8 cellular contexts compared by ENCODE assay signal in the genomic region with DNA sequence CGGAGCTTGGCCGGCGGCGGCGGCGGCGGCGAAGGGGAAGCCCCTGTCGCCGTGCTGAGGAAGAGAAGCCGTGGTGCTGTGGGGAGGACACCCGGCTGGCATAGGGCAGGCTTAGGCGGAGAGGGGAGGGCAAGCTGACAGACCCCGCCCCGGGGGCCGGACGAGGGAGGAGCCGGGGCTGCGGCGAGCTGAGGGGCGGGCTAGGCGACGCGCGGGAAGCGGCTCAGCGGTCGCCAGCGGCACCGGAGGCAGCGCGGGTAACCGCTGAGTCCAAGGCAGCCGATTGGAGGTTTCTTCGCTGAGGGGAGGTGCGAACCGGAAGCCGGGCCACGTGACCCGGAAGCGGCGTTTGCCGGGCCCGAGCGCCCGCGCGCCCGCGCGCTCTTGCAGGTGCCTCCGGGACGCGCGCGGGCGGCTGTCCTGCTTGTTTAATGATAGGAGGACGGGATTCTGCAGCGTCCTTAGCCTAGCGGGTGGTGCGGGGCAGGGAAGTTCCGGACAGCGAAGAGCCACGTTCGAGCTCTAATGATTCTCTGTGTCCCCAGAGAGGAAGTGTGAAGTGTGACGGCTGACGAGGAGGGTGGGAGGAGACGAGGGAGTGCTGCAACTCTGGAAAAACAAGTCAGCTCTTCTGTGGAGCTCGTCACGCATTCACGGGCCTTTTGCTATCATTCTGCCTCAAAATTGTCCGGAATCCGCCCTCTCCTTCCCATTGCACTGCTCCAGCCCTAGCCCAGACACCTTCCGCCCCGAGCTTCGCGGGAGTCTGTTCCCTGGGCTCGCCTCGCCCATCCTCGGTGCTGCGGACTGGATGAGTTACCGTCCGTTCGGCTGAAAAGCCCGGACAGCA. TPM values are rescaled to one million over a fixed set of nuclear protein-coding genes. Genes with fewer than 3 reads are reported as not detected.
DNase-seq lines count a peak whose midpoint lies in the region; ATAC-seq and TF ChIP-seq lines count a peak whose summit lies in the region.

AP1S2 (minus strand) TSS at position 102 of the 850 bp plus-strand sequence. CDS start 2,289 bp downstream, outside the sequence.

- no peaks in the 10 kb centered on the region for H3K36me3 Mint-ChIP-seq in T-helper 17 cell (ENCODE audit: low read depth)

- peak within 1 kb of the TSS; percentile 90 for H3K4me3 Mint-ChIP-seq in T-helper 17 cell

- H3K27ac Mint-ChIP-seq in T-helper 17 cell = peak within 1 kb of the TSS; percentile 96

- peak within 1 kb of the TSS; percentile 96 for H3K27ac ChIP-seq in left ventricle myocardium inferior (replicated peaks)
- H3K27ac ChIP-seq in prostate gland = peak within 1 kb of the TSS; percentile 71 to 82

- H3K9me3 ChIP-seq in T-helper 17 cell (ENCODE audit: control insufficient read depth, low read length, poor library complexity, severe bottlenecking) = no peaks in the 10 kb centered on the region
- no peaks in the 10 kb centered on the region for H3K9me3 ChIP-seq in left ventricle myocardium inferior (replicated peaks)
- no peaks in the 10 kb centered on the region for H3K9me3 ChIP-seq in prostate gland

- peak; percentile 48 for TF ChIP-seq POLR2A in prostate gland (IDR thresholded peaks at IDR 0.05)

- peaks cover 6% of the 10 kb centered on the region for H3K4me1 Mint-ChIP-seq in T-helper 17 cell

- H3K36me3 ChIP-seq in left ventricle myocardium inferior = no peaks in the 10 kb centered on the region
- no peaks in the 10 kb centered on the region for H3K36me3 ChIP-seq in prostate gland

- H3K4me3 ChIP-seq in left ventricle myocardium inferior (peak within 1 kb of the TSS; percentile 79), prostate gland (peak within 1 kb of the TSS; percentile 54 to 56)

- 0% methylated on average over 24 of the region's 85 CpGs for WGBS in prostate gland

- peak; percentile 95 for ATAC-seq in GM18502 (IDR thresholded peaks at IDR 0.05; ENCODE audit: poor library complexity, unreplicated experiment)
- ATAC-seq in HG02943 (IDR thresholded peaks at IDR 0.05; ENCODE audit: low read depth, unreplicated experiment) = peak; percentile 96
- ATAC-seq in T-helper 17 cell = peak; percentile 96

- no peak for TF ChIP-seq CTCF in left ventricle myocardium inferior (IDR thresholded peaks at IDR 0.05; ENCODE audit: borderline replicate concordance)
- TF ChIP-seq CTCF in prostate gland (IDR thresholded peaks at IDR 0.05) = no peak

- DNase-seq in NCI-H187 (lab: John Stamatoyannopoulos, UW) (peak; percentile 80 to 90), T-helper 17 cell (peak; percentile 84 to 92 (median 90)), amygdala (lab: John Stamatoyannopoulos, UW) (peak; percentile 32 to 97 (median 86)), left ventricle myocardium inferior (peak; percentile 91), prostate gland (ENCODE audit: low spot score) (peak; percentile 87), ureter (ENCODE audit: low spot score) (peak; percentile 95)

- no peaks in the 10 kb centered on the region for H3K27me3 Mint-ChIP-seq in T-helper 17 cell

- intact Hi-C loops in left ventricle myocardium inferior (cut with micrococcal nuclease) (no loop called here), prostate gland (cut with DNase I) (loop anchor here (10.0 kb wide), 1 partner anchor 180 kb away; no protein-coding TSS in a partner anchor)

- H3K27me3 ChIP-seq in left ventricle myocardium inferior (ENCODE audit: low read depth) (no peaks in the 10 kb centered on the region), prostate gland (replicated peaks; ENCODE audit: insufficient read depth) (no peaks in the 10 kb centered on the region)

- H3K4me1 ChIP-seq in left ventricle myocardium inferior = peaks cover 29% of the 10 kb centered on the region
- H3K4me1 ChIP-seq in prostate gland (replicated peaks) = no peaks in the 10 kb centered on the region

RNA-seq across cellular contexts. Expression of gene AP1S2, which starts in this region (rescaled TPM):
- 10 to 100 TPM; 27.0 to 33.3 TPM for total RNA-seq in T-helper 17 cell
- 143 TPM for total RNA-seq in left ventricle myocardium inferior
- total RNA-seq in prostate gland = 100 to 1,000 TPM in 1 of 2 donors, 10 to 100 TPM in 1; 27.3 to 122 TPM
- total RNA-seq in ureter = 12.6 TPM

Comparison
In these comparisons a context has a peak if more than half of its experiments do, and no peak if none do; other contexts are left out.
1. Peak in every context shown above with its lines: DNase-seq, ATAC-seq, H3K4me3 ChIP-seq and H3K27ac ChIP-seq.